In the genomic region with DNA sequence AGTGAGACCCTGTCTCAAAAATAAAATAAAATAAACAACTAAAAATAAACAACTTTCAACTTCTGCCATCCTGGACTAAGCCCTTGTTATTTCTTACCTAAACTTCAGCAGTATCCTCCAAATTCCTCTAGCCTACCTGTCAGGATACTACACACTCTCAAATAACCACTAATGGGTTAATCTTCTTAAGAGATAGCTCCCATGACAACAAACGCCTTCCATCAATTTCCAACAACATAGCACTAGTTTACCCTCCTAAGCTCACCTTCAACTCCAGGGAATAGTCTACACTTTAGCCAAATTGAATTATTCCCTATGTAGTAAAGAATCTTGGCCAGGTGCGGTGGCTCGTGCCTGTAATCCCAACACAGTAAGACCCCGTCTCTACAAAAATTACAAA, we compare ENCODE assay signal across 28 cellular contexts. TPM values are rescaled to one million over a fixed set of nuclear protein-coding genes. Genes with fewer than 3 reads are reported as not detected.
"Had no signal": no experiment of that assay in that cellular context is flagged by ENCODE, and none has a peak within 500 bp of the region (broad histone marks: within the 10 kb centered on the region; RNA-seq: fewer than 3 reads in every experiment).

No MANE protein-coding gene starts in this region.

- H3K27ac Mint-ChIP-seq: naive thymus-derived CD4-positive, alpha-beta T cell; natural killer cell treated with Interleukin-12 subunit alpha and Interleukin-12 subunit beta and Interleukin-15 and Interleukin-18, amount 100 ng/mL, for 72 hours; stimulated activated naive B cell treated with anti-CD40 and anti-IgM and Interleukin-4, amounts not matched to agents 10 μg/mL and 1 μg/mL and 100 μg/mL, for 72 hours; stimulated activated naive CD8-positive, alpha-beta T cell treated with anti-CD3 and anti-CD28 coated beads, Interleukin-15, Interleukin-2, amounts not matched to agents 100 ng/mL and 50 ng/mL, for 24 hours had no signal

- H3K79me2 ChIP-seq: hepatocyte had no signal

- H3K4me2 ChIP-seq: hepatocyte had no signal

- ATAC-seq: mucosa of descending colon; naive thymus-derived CD4-positive, alpha-beta T cell; natural killer cell treated with Interleukin-12 subunit alpha and Interleukin-12 subunit beta and Interleukin-15 and Interleukin-18, amount 100 ng/mL, for 72 hours; right cardiac atrium; sciatic nerve; stimulated activated naive B cell treated with anti-CD40 and anti-IgM and Interleukin-4, amounts not matched to agents 10 μg/mL and 1 μg/mL and 100 μg/mL, for 72 hours; upper lobe of right lung had no signal

- FAIRE-seq: urothelium cell line had no signal

- DNase-seq: islet precursor cell; left ventricle myocardium inferior; midbrain; mucosa of descending colon; naive thymus-derived CD4-positive, alpha-beta T cell; ovary; retina; right cardiac atrium; stimulated activated CD4-positive, alpha-beta T cell treated with anti-CD3 and anti-CD28 coated beads, Interleukin-12 subunit alpha, Interleukin-12 subunit beta, amount 100 ng/mL, for 4 hours; stimulated activated CD4-positive, alpha-beta T cell treated with anti-CD3 and anti-CD28 coated beads, Interleukin-15, amount 100 ng/mL, for 24 hours; stimulated activated CD4-positive, alpha-beta T cell treated with anti-CD3 and anti-CD28 coated beads, Interleukin-2, amount 100 ng/mL, for 24 hours; stimulated activated CD4-positive, alpha-beta T cell treated with anti-CD3 and anti-CD28 coated beads, Interleukin-4, amount 100 ng/mL, for 1 hour; stimulated activated naive B cell treated with anti-CD40 and anti-IgM and Interleukin-4, amounts not matched to agents 10 μg/mL and 1 μg/mL and 100 μg/mL, for 72 hours; tibial artery; trophoblast cell; upper lobe of right lung had no signal

- H3K27me3 Mint-ChIP-seq: naive thymus-derived CD4-positive, alpha-beta T cell; natural killer cell treated with Interleukin-12 subunit alpha and Interleukin-12 subunit beta and Interleukin-15 and Interleukin-18, amount 100 ng/mL, for 72 hours; stimulated activated naive B cell treated with anti-CD40 and anti-IgM and Interleukin-4, amounts not matched to agents 10 μg/mL and 1 μg/mL and 100 μg/mL, for 72 hours; stimulated activated naive CD8-positive, alpha-beta T cell treated with anti-CD3 and anti-CD28 coated beads, Interleukin-15, Interleukin-2, amounts not matched to agents 100 ng/mL and 50 ng/mL, for 24 hours had no signal

- H3K36me3 Mint-ChIP-seq: naive thymus-derived CD4-positive, alpha-beta T cell; natural killer cell treated with Interleukin-12 subunit alpha and Interleukin-12 subunit beta and Interleukin-15 and Interleukin-18, amount 100 ng/mL, for 72 hours; stimulated activated naive B cell treated with anti-CD40 and anti-IgM and Interleukin-4, amounts not matched to agents 10 μg/mL and 1 μg/mL and 100 μg/mL, for 72 hours had no signal

- H3K9me3 Mint-ChIP-seq: naive thymus-derived CD4-positive, alpha-beta T cell; natural killer cell treated with Interleukin-12 subunit alpha and Interleukin-12 subunit beta and Interleukin-15 and Interleukin-18, amount 100 ng/mL, for 72 hours; stimulated activated naive B cell treated with anti-CD40 and anti-IgM and Interleukin-4, amounts not matched to agents 10 μg/mL and 1 μg/mL and 100 μg/mL, for 72 hours; stimulated activated naive CD8-positive, alpha-beta T cell treated with anti-CD3 and anti-CD28 coated beads, Interleukin-15, Interleukin-2, amounts not matched to agents 100 ng/mL and 50 ng/mL, for 24 hours had no signal

- H3K4me1 ChIP-seq: prostate gland, suprapubic skin, tibial artery, upper lobe of right lung had no signal

- H3K4me3 Mint-ChIP-seq: naive thymus-derived CD4-positive, alpha-beta T cell; natural killer cell treated with Interleukin-12 subunit alpha and Interleukin-12 subunit beta and Interleukin-15 and Interleukin-18, amount 100 ng/mL, for 72 hours; stimulated activated naive B cell treated with anti-CD40 and anti-IgM and Interleukin-4, amounts not matched to agents 10 μg/mL and 1 μg/mL and 100 μg/mL, for 72 hours; stimulated activated naive CD8-positive, alpha-beta T cell treated with anti-CD3 and anti-CD28 coated beads, Interleukin-15, Interleukin-2, amounts not matched to agents 100 ng/mL and 50 ng/mL, for 24 hours had no signal

- H3K4me3 ChIP-seq: hepatocyte, left ventricle myocardium inferior, lung, mucosa of descending colon, ovary, prostate gland, skin epidermis, suprapubic skin, thoracic aorta, tibial artery, upper lobe of right lung had no signal

- H3K36me3 ChIP-seq: left ventricle myocardium inferior, ovary, prostate gland, suprapubic skin, thoracic aorta, tibial artery, upper lobe of right lung had no signal

- H3K27ac ChIP-seq: hepatocyte, left ventricle myocardium inferior, ovary, prostate gland, skin epidermis, suprapubic skin, thoracic aorta, tibial artery, upper lobe of right lung had no signal

- H3K27me3 ChIP-seq: hepatocyte, ovary, suprapubic skin, tibial artery, upper lobe of right lung had no signal

RNA-seq across cellular contexts. Expression of gene AUNIP, which starts 11.3 kb away (rescaled TPM):
- total RNA-seq: left ventricle myocardium inferior, mesenteric fat pad, omental fat pad, sciatic nerve, thoracic aorta, upper lobe of right lung had no signal
- polyA plus RNA-seq: naive thymus-derived CD4-positive, alpha-beta T cell; right cardiac atrium had no signal
